In genomic region chr1:164712131-164713031, GRCh38 we compare ENCODE assay signal across 1 cellular context.
TF ChIP-seq lines count a peak whose summit lies in the region.

No MANE protein-coding gene starts in this region.

TF ChIP-seq in K562, 482 proteins besides CTCF, POLR2A, EP300 and RAD21 (continued from another document and continues in another):
- TF ChIP-seq E2F8 (IDR thresholded peaks at IDR 0.05; ENCODE audit: low read depth, partially characterized antibody) (no peak), MED1 (CRISPR knock-in tag; IDR thresholded peaks at IDR 0.05; ENCODE audit: borderline replicate concordance) (no peak), MBD2 (IDR thresholded peaks at IDR 0.05; ENCODE audit: borderline replicate concordance, low read depth) (peak; percentile 87), NCOR1 (IDR thresholded peaks at IDR 0.05) (peak; percentile 99), ARID3A (IDR thresholded peaks at IDR 0.05; ENCODE audit: borderline replicate concordance, low read depth, low read length) (peak; percentile 67; the same call in 1 of the 2 replicates), CC2D1A (IDR thresholded peaks at IDR 0.05) (peak; percentile 100), NCOA4 (IDR thresholded peaks at IDR 0.05; ENCODE audit: partially characterized antibody) (peak; percentile 95), ZNF655 (CRISPR knock-in tag; IDR thresholded peaks at IDR 0.05) (no peak), PHB (CRISPR knock-in tag; IDR thresholded peaks at IDR 0.05) (no peak), SMAD3 (CRISPR knock-in tag; conservative IDR thresholded peaks at IDR 0.05) (peak; percentile 96), ZNF507 (tag; conservative IDR thresholded peaks at IDR 0.05) (no peak), KDM4B (IDR thresholded peaks at IDR 0.05; ENCODE audit: borderline replicate concordance in 2 of 2, low read depth in 1 of 2) (no peak), RFX7 (CRISPR knock-in tag; IDR thresholded peaks at IDR 0.05) (no peak), SRF (CRISPR knock-in tag; IDR thresholded peaks at IDR 0.05) (no peak; a peak in 1 of 4 replicates), CHD1 (IDR thresholded peaks at IDR 0.05; ENCODE audit: low read length) (no peak), RB1 (IDR thresholded peaks at IDR 0.05; ENCODE audit: low read depth) (no peak), KAT8 (IDR thresholded peaks at IDR 0.05; ENCODE audit: low read depth) (no peak), STAT5A (IDR thresholded peaks at IDR 0.05; ENCODE audit: borderline replicate concordance, low read length) (peak; percentile 99), ATF6 (CRISPR knock-in tag; IDR thresholded peaks at IDR 0.05) (0 out of 2 replicates have a peak, but pooled peaks have one; percentile 83), SIN3B (IDR thresholded peaks at IDR 0.05; ENCODE audit: low read depth) (no peak), SNIP1 (IDR thresholded peaks at IDR 0.05; ENCODE audit: low read depth) (no peak), MAFG (tag; conservative IDR thresholded peaks at IDR 0.05) (no peak; the same call in 1 of the 2 replicates), OTX1 (CRISPR knock-in tag; IDR thresholded peaks at IDR 0.05) (peak; percentile 85; the same call in 1 of the 2 replicates), DIDO1 (tag; IDR thresholded peaks at IDR 0.05; ENCODE audit: low read depth) (no peak), ZNF589 (CRISPR knock-in tag; IDR thresholded peaks at IDR 0.05; ENCODE audit: low read depth) (peak; percentile 97), PTRF (tag; IDR thresholded peaks at IDR 0.05) (no peak), ZBTB5 (IDR thresholded peaks at IDR 0.05) (no peak), SPI1 (IDR thresholded peaks at IDR 0.05; ENCODE audit: borderline replicate concordance, low read depth, low read length) (peak; percentile 35; the same call in 1 of the 2 replicates), MLLT1 (IDR thresholded peaks at IDR 0.05) (0 out of 4 replicates have a peak, but pooled peaks have one; percentile 5 to 46), MCM5 (IDR thresholded peaks at IDR 0.05; ENCODE audit: low read depth) (no peak), MEF2A (IDR thresholded peaks at IDR 0.05; ENCODE audit: control insufficient read depth, low read depth, low read length) (peak; percentile 97), LARP7 (IDR thresholded peaks at IDR 0.05) (no peak), ARID1B (IDR thresholded peaks at IDR 0.05) (peak; percentile 100), LCOR (CRISPR knock-in tag; IDR thresholded peaks at IDR 0.05) (peak; percentile 96), DNMT1 (IDR thresholded peaks at IDR 0.05) (no peak), ZNF253 (CRISPR knock-in tag; conservative IDR thresholded peaks at IDR 0.05) (no peak), ZHX1 (conservative IDR thresholded peaks at IDR 0.05; ENCODE audit: low read length) (no peak), MXI1 (IDR thresholded peaks at IDR 0.05; ENCODE audit: low read depth, low read length) (peak; percentile 64; the same call in 1 of the 2 replicates), ZNF778 (CRISPR knock-in tag; IDR thresholded peaks at IDR 0.05) (no peak), GTF2F1 (IDR thresholded peaks at IDR 0.05; ENCODE audit: low read depth, low read length) (no peak), ATF4 (CRISPR knock-in tag; IDR thresholded peaks at IDR 0.05) (0 out of 2 replicates have a peak, but pooled peaks have one; percentile 45), SAFB2 (IDR thresholded peaks at IDR 0.05; ENCODE audit: borderline replicate concordance, low read depth, low read length, severe bottlenecking) (no peak), RBM25 (IDR thresholded peaks at IDR 0.05; ENCODE audit: low read depth, low read length, severe bottlenecking) (no peak), STAT5B (CRISPR knock-in tag; IDR thresholded peaks at IDR 0.05) (no peak), ELK1 (CRISPR knock-in tag; IDR thresholded peaks at IDR 0.05) (no peak), L3MBTL2 (IDR thresholded peaks at IDR 0.05) (peak; percentile 99), CREM (IDR thresholded peaks at IDR 0.05; ENCODE audit: low read depth) (peak; percentile 72), DPF2 (IDR thresholded peaks at IDR 0.05) (peak; percentile 99), USF2 (CRISPR knock-in tag; IDR thresholded peaks at IDR 0.05) (no peak), ZNF707 (CRISPR knock-in tag; conservative IDR thresholded peaks at IDR 0.05) (no peak), JUND (IDR thresholded peaks at IDR 0.05; ENCODE audit: borderline replicate concordance, low read depth, low read length) (peak; percentile 32), JUND (tag; IDR thresholded peaks at IDR 0.05; ENCODE audit: borderline replicate concordance, low read depth, low read length) (peak; percentile 39; the same call in 1 of the 3 replicates), E2F3 (CRISPR knock-in tag; IDR thresholded peaks at IDR 0.05) (no peak), GABPB1 (CRISPR knock-in tag; IDR thresholded peaks at IDR 0.05) (peak; percentile 77; the same call in 1 of the 2 replicates), ZNF766 (CRISPR knock-in tag; conservative IDR thresholded peaks at IDR 0.05) (peak; percentile 97), PTTG1 (tag; IDR thresholded peaks at IDR 0.05; ENCODE audit: low read depth) (no peak), GTF2A2 (tag; IDR thresholded peaks at IDR 0.05) (no peak)
